Comparison of ENCODE assay signal across 19 cellular contexts in genomic region chr12:124491310-124491709, GRCh38.
DNase-seq lines count a peak whose midpoint lies in the region; ATAC-seq and TF ChIP-seq lines count a peak whose summit lies in the region.
"Had no signal": no experiment of that assay in that cellular context is flagged by ENCODE, and none has a peak within 500 bp of the region (broad histone marks: within the 10 kb centered on the region; RNA-seq: fewer than 3 reads in every experiment).

No MANE protein-coding gene starts in this region.

- H3K4me1 ChIP-seq in CD4-positive, alpha-beta memory T cell (ENCODE audit: insufficient read depth, low read length): peaks cover 16% of the 10 kb centered on the region
- H3K4me1 ChIP-seq in HEK293 (ENCODE audit: control insufficient read depth, insufficient read depth, low read length): peaks cover 4% of the 10 kb centered on the region; the same call in 1 of the 2 replicates
- peaks cover 44% of the 10 kb centered on the region for H3K4me1 ChIP-seq in psoas muscle
- H3K4me1 ChIP-seq in naive thymus-derived CD4-positive, alpha-beta T cell (ENCODE audit: control insufficient read depth in 2 of 2, insufficient read depth in 2 of 2, low read length in 2 of 2): no peaks in the 10 kb centered on the region

- CTCF ChIA-PET in CD4-positive, alpha-beta memory T cell (lab: Charles Lee; ENCODE audit: partially characterized antibody): interaction anchor here (2.7 kb wide), 1 partner anchor 25 kb away, joined by 7 read pairs; no protein-coding TSS in a partner anchor
- CTCF ChIA-PET in HEK293 (lab: Yijun Ruan, JAX): interaction anchor here (1.0 kb wide), 1 partner anchor 9 kb away, joined by 3 read pairs; no protein-coding TSS in a partner anchor
- CTCF ChIA-PET in naive thymus-derived CD4-positive, alpha-beta T cell (lab: Charles Lee): no interaction called here

- H3K9me3 ChIP-seq in CD4-positive, alpha-beta memory T cell (ENCODE audit: control insufficient read depth in 1 of 2, low read length in 2 of 2): no peaks in the 10 kb centered on the region
- H3K9me3 ChIP-seq in HEK293 (ENCODE audit: control insufficient read depth, insufficient read depth, low read depth, low read length): no peaks in the 10 kb centered on the region
- no peaks in the 10 kb centered on the region for H3K9me3 ChIP-seq in psoas muscle
- H3K9me3 ChIP-seq in naive thymus-derived CD4-positive, alpha-beta T cell (ENCODE audit: control insufficient read depth in 2 of 3, low read length in 3 of 3): no peaks in the 10 kb centered on the region
- H3K9me3 ChIP-seq: BE2C had no signal

- DNase-seq in CD4-positive, alpha-beta memory T cell: no peak
- DNase-seq in effector memory CD8-positive, alpha-beta T cell: no peak
- DNase-seq in psoas muscle: no peak
- DNase-seq in stimulated activated CD4-positive, alpha-beta T cell treated with anti-CD3 and anti-CD28 coated beads, Interleukin-2, amount 100 ng/mL, for 24 hours: no peak
- DNase-seq in naive thymus-derived CD4-positive, alpha-beta T cell: no peak
- no peak for DNase-seq in NCI-H1694 treated with DMSO at 0.1 percent for 48 hours (lab: John Stamatoyannopoulos, UW)
- DNase-seq: CD8-positive, alpha-beta T cell; DMS79 treated with DMSO at 0.1 percent for 48 hours; KBM-7; MV-4-11; NCI-H1417; NCI-H1930; NCI-H2171; NCI-H446 treated with DMSO at 0.1 percent for 48 hours; NCI-H748 treated with DMSO at 0.1 percent for 48 hours had no signal

- no peak for TF ChIP-seq CTCF in HEK293 (tag by site-specific recombination; IDR thresholded peaks at IDR 0.05)
- TF ChIP-seq CTCF in psoas muscle (IDR thresholded peaks at IDR 0.05): no peak

- no peaks in the 10 kb centered on the region for H3K36me3 ChIP-seq in CD4-positive, alpha-beta memory T cell (ENCODE audit: insufficient read depth, low read length)
- H3K36me3 ChIP-seq in HEK293 (ENCODE audit: control insufficient read depth in 2 of 2, insufficient read depth in 1 of 2, low read length in 2 of 2) (peaks cover 0 to 43% of the 10 kb centered on the region in 2 experiments; a peak in 1 of 3 replicates), psoas muscle (ENCODE audit: insufficient read depth in 1 of 2, low read depth in 1 of 2) (peaks cover 0 to 33% of the 10 kb centered on the region in 2 donors)
- H3K36me3 ChIP-seq in naive thymus-derived CD4-positive, alpha-beta T cell (ENCODE audit: control insufficient read depth in 2 of 3, insufficient read depth in 3 of 3, low read length in 3 of 3): peaks cover 0 to 71% (median 2%) of the 10 kb centered on the region in 3 experiments

- H3K27ac ChIP-seq in CD4-positive, alpha-beta memory T cell (ENCODE audit: low read depth, low read length): no peak overlapping the region
- H3K27ac ChIP-seq in HEK293 (ENCODE audit: extremely low read depth, low read depth, low read length): no peak overlapping the region
- peak overlapping the region; percentile 38 for H3K27ac ChIP-seq in psoas muscle
- no peak overlapping the region for H3K27ac ChIP-seq in naive thymus-derived CD4-positive, alpha-beta T cell (ENCODE audit: low read depth, low read length)

- intact Hi-C loops in CD4-positive, alpha-beta memory T cell (cut with micrococcal nuclease): no loop called here
- intact Hi-C loops in psoas muscle (cut with DNase I): no loop called here
- intact Hi-C loops in naive thymus-derived CD4-positive, alpha-beta T cell (cut with micrococcal nuclease): no loop called here

- POLR2A ChIA-PET in CD4-positive, alpha-beta memory T cell (lab: Charles Lee; ENCODE audit: partially characterized antibody): no interaction called here
- POLR2A ChIA-PET in HEK293 (lab: Yijun Ruan, JAX): interaction anchor here (0.5 kb wide), 1 partner anchor 169 kb away, joined by 6 read pairs; no protein-coding TSS in a partner anchor
- POLR2A ChIA-PET in naive thymus-derived CD4-positive, alpha-beta T cell (lab: Charles Lee): interaction anchor here (0.6 kb wide), 1 partner anchor 15 kb away, joined by 3 read pairs; no protein-coding TSS in a partner anchor

- ATAC-seq in effector memory CD8-positive, alpha-beta T cell (replicated peaks): no peak
- ATAC-seq in psoas muscle (no peak), GM19397 (IDR thresholded peaks at IDR 0.05; ENCODE audit: unreplicated experiment) (no peak)
- no peak for ATAC-seq in naive thymus-derived CD4-positive, alpha-beta T cell
- ATAC-seq: CD8-positive, alpha-beta T cell; GM23338 had no signal

- WGBS in psoas muscle, 3 donors: 71 to 88% (median 71%) methylated on average over 7 of the region's 7 CpGs

- no peak overlapping the region for H3K4me3 ChIP-seq in CD4-positive, alpha-beta memory T cell (ENCODE audit: low read length in 2 of 2)
- H3K4me3 ChIP-seq in HEK293 (ENCODE audit: low read depth, low read length) (no peak overlapping the region), psoas muscle (no peak overlapping the region)
- H3K4me3 ChIP-seq in naive thymus-derived CD4-positive, alpha-beta T cell (ENCODE audit: low read length): no peak overlapping the region
- H3K4me3 ChIP-seq: GM23338 had no signal

- H3K27me3 ChIP-seq in CD4-positive, alpha-beta memory T cell (ENCODE audit: insufficient read depth, low read length): no peaks in the 10 kb centered on the region
- H3K27me3 ChIP-seq in psoas muscle (ENCODE audit: insufficient read depth in 3 of 3, low read length in 2 of 3): no peaks in the 10 kb centered on the region
- H3K27me3 ChIP-seq in naive thymus-derived CD4-positive, alpha-beta T cell (ENCODE audit: control insufficient read depth in 2 of 2, insufficient read depth in 2 of 2, low read length in 2 of 2): no peaks in the 10 kb centered on the region
- H3K27me3 ChIP-seq: BE2C had no signal

- no peaks in the 10 kb centered on the region for H3K9me3 Mint-ChIP-seq in CD4-positive, alpha-beta memory T cell
- no peaks in the 10 kb centered on the region for H3K9me3 Mint-ChIP-seq in effector memory CD8-positive, alpha-beta T cell
- no peaks in the 10 kb centered on the region for H3K9me3 Mint-ChIP-seq in naive thymus-derived CD4-positive, alpha-beta T cell
- H3K9me3 Mint-ChIP-seq: CD8-positive, alpha-beta T cell; GM23338 had no signal

- peaks cover 0 to 26% of the 10 kb centered on the region in 2 donors for H3K36me3 Mint-ChIP-seq in CD4-positive, alpha-beta memory T cell
- peaks cover 2% of the 10 kb centered on the region for H3K36me3 Mint-ChIP-seq in effector memory CD8-positive, alpha-beta T cell (ENCODE audit: insufficient read depth)
- peaks cover 0 to 27% (median 6%) of the 10 kb centered on the region in 5 donors for H3K36me3 Mint-ChIP-seq in naive thymus-derived CD4-positive, alpha-beta T cell

- no peak overlapping the region for H3K4me3 Mint-ChIP-seq in CD4-positive, alpha-beta memory T cell
- no peak overlapping the region for H3K4me3 Mint-ChIP-seq in effector memory CD8-positive, alpha-beta T cell
- no peak overlapping the region for H3K4me3 Mint-ChIP-seq in naive thymus-derived CD4-positive, alpha-beta T cell
- H3K4me3 Mint-ChIP-seq: CD8-positive, alpha-beta T cell; GM23338 had no signal

- H3K27ac Mint-ChIP-seq in CD4-positive, alpha-beta memory T cell: peak overlapping the region in 4 of 7 donors; percentile 17 to 74 (median 44)
- peak overlapping the region; percentile 72 to 87 for H3K27ac Mint-ChIP-seq in effector memory CD8-positive, alpha-beta T cell
- peak overlapping the region in 1 of 9 donors; percentile 32 for H3K27ac Mint-ChIP-seq in naive thymus-derived CD4-positive, alpha-beta T cell
- H3K27ac Mint-ChIP-seq: CD8-positive, alpha-beta T cell; GM23338 had no signal

- peaks cover 17 to 46% (median 30%) of the 10 kb centered on the region in 4 donors for H3K4me1 Mint-ChIP-seq in CD4-positive, alpha-beta memory T cell
- H3K4me1 Mint-ChIP-seq in effector memory CD8-positive, alpha-beta T cell (ENCODE audit: low read depth in 2 of 2): peaks cover 25 to 50% of the 10 kb centered on the region in 2 donors
- peaks cover 17 to 40% (median 29%) of the 10 kb centered on the region in 7 donors for H3K4me1 Mint-ChIP-seq in naive thymus-derived CD4-positive, alpha-beta T cell

- no peaks in the 10 kb centered on the region for H3K27me3 Mint-ChIP-seq in CD4-positive, alpha-beta memory T cell
- no peaks in the 10 kb centered on the region for H3K27me3 Mint-ChIP-seq in effector memory CD8-positive, alpha-beta T cell
- no peaks in the 10 kb centered on the region for H3K27me3 Mint-ChIP-seq in naive thymus-derived CD4-positive, alpha-beta T cell

TF ChIP-seq in HEK293, 187 proteins besides CTCF, POLR2A, EP300 and RAD21:
- TF ChIP-seq ZNF510 (tag by site-specific recombination; IDR thresholded peaks at IDR 0.05; ENCODE audit: insufficient replicate concordance) (no peak), ZNF112 (tag by site-specific recombination; IDR thresholded peaks at IDR 0.05) (no peak), ZNF768 (tag by site-specific recombination; IDR thresholded peaks at IDR 0.05) (0 out of 2 replicates have a peak, but pooled peaks have one; percentile 17), ZNF449 (tag by site-specific recombination; IDR thresholded peaks at IDR 0.05) (no peak), ZBTB6 (tag by site-specific recombination; IDR thresholded peaks at IDR 0.05) (no peak)
